ENCODE assay signal across 2 cellular contexts in genomic region chr6:102742033-102742432, GRCh38.
TF ChIP-seq lines count a peak whose summit lies in the region.

No MANE protein-coding gene starts in this region.

TF ChIP-seq in GM23338, 12 proteins besides CTCF, POLR2A, EP300 and RAD21:
- TF ChIP-seq EZH2phosphoT487 (IDR thresholded peaks at IDR 0.05; ENCODE audit: unreplicated experiment), result no peak

TF ChIP-seq in GM12891, 5 proteins besides CTCF, POLR2A, EP300 and RAD21:
- TF ChIP-seq POLR2AphosphoS5 (IDR thresholded peaks at IDR 0.05; ENCODE audit: low read depth, low read length) (no peak), TAF1 (IDR thresholded peaks at IDR 0.05; ENCODE audit: low read depth, low read length) (no peak), SPI1 (IDR thresholded peaks at IDR 0.05; ENCODE audit: low read depth, low read length) (no peak), POU2F2 (IDR thresholded peaks at IDR 0.05; ENCODE audit: low read depth, low read length) (no peak), PAX5 (IDR thresholded peaks at IDR 0.05; ENCODE audit: insufficient read depth, low read length, severe bottlenecking) (no peak)
TF ChIP-seq in GM12891: peak in this region for 0.
